Comparison of ENCODE assay signal across 10 cellular contexts in the genomic region with DNA sequence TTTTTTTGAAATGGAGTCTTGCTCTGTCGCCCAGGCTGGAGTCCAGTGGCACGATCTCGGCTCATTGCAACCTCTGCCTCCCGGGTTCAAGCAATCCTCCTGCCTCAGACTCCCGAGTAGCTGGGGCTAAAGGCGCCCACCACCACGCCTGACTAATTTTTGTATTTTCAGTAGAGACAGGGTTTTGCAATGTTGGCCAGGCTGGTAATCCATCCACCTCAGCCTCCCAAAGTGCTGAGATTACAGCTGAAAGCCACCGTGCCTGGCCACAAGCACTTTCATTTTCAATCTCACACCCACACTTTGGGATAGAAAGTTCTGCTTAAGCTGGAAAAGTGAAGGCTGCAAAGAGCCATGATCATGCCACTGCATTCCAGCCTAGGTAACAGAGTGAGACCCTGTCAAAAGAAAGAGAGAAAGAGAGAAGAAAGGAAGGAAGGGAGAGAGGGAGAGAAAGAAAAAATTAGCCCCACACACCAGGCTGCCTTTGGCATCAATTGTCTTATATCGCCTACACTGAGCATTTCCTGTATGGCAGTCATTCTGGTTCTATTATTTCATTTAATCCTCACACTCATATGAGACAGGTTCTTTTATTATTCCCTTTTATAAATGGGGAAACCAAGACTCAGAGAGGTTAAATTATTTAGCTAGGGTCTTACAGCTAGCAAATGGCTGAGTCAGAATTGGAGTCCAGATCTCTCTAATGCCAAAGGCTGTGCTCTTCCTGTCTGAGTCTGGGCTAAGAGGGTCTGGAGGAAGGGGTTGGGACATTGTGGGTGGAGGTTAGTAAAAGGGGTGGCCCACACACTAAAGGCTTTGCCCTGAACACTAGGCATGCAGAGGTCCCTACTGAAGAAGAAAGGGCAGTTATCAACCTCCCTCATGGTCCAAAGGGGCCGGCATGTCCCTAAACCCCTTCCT. TPM values are rescaled to one million over a fixed set of nuclear protein-coding genes. Genes with fewer than 3 reads are reported as not detected.
DNase-seq lines count a peak whose midpoint lies in the region; ATAC-seq and TF ChIP-seq lines count a peak whose summit lies in the region.
"Had no signal": no experiment of that assay in that cellular context is flagged by ENCODE, and none has a peak within 500 bp of the region (broad histone marks: within the 10 kb centered on the region; RNA-seq: fewer than 3 reads in every experiment).

No MANE protein-coding gene starts in this region.

- H3K27me3 ChIP-seq in foreskin keratinocyte: peaks cover 3% of the 10 kb centered on the region

- no peaks in the 10 kb centered on the region for H3K36me3 Mint-ChIP-seq in effector memory CD8-positive, alpha-beta T cell (ENCODE audit: insufficient read depth)
- peaks cover 0 to 1% of the 10 kb centered on the region in 2 donors for H3K36me3 Mint-ChIP-seq in stimulated activated naive B cell treated with anti-CD40 and anti-IgM and Interleukin-4, amounts not matched to agents 10 μg/mL and 1 μg/mL and 100 μg/mL, for 72 hours

- peak overlapping the region; percentile 82 for H3K4me3 Mint-ChIP-seq in effector memory CD8-positive, alpha-beta T cell
- no peak overlapping the region for H3K4me3 Mint-ChIP-seq in stimulated activated naive B cell treated with anti-CD40 and anti-IgM and Interleukin-4, amounts not matched to agents 10 μg/mL and 1 μg/mL and 100 μg/mL, for 72 hours

- peaks cover 17 to 29% of the 10 kb centered on the region in 2 donors for H3K27me3 Mint-ChIP-seq in effector memory CD8-positive, alpha-beta T cell
- H3K27me3 Mint-ChIP-seq in stimulated activated naive B cell treated with anti-CD40 and anti-IgM and Interleukin-4, amounts not matched to agents 10 μg/mL and 1 μg/mL and 100 μg/mL, for 72 hours: peaks cover 6 to 7% of the 10 kb centered on the region in 2 donors

- H3K4me1 Mint-ChIP-seq in effector memory CD8-positive, alpha-beta T cell (ENCODE audit: low read depth in 2 of 2): peaks cover 25 to 27% of the 10 kb centered on the region in 2 donors
- H3K4me1 Mint-ChIP-seq in stimulated activated naive B cell treated with anti-CD40 and anti-IgM and Interleukin-4, amounts not matched to agents 10 μg/mL and 1 μg/mL and 100 μg/mL, for 72 hours: peaks cover 5 to 7% of the 10 kb centered on the region in 2 donors

- no peak for TF ChIP-seq CTCF in foreskin keratinocyte (conservative IDR thresholded peaks at IDR 0.05)

- peak; percentile 11 for DNase-seq in activated naive CD4-positive, alpha-beta T cell treated with Interleukin-2 at 50 U/mL for 16 hours
- no peak for DNase-seq in activated naive CD4-positive, alpha-beta T cell (lab: John Stamatoyannopoulos, UW)
- peak in 1 of 3 experiments; percentile 3 for DNase-seq in effector memory CD8-positive, alpha-beta T cell
- no peak for DNase-seq in stimulated activated naive B cell treated with anti-CD40 and anti-IgM and Interleukin-4, amounts not matched to agents 10 μg/mL and 1 μg/mL and 100 μg/mL, for 72 hours
- DNase-seq in foreskin keratinocyte: no peak
- no peak for DNase-seq in NK-92 treated with Interleukin-12 subunit alpha and Interleukin-12 subunit beta, amount 100 ng/mL, for 24 hours (lab: John Stamatoyannopoulos, UW)
- no peak for DNase-seq in stimulated activated naive CD4-positive, alpha-beta T cell (lab: John Stamatoyannopoulos, UW)
- DNase-seq: NCI-H1436 had no signal

- ATAC-seq in HG03565 (IDR thresholded peaks at IDR 0.05; ENCODE audit: unreplicated experiment): peak; percentile 65
- ATAC-seq in effector memory CD8-positive, alpha-beta T cell (replicated peaks): peak; percentile 48
- peak; percentile 27 to 50 for ATAC-seq in stimulated activated naive B cell treated with anti-CD40 and anti-IgM and Interleukin-4, amounts not matched to agents 10 μg/mL and 1 μg/mL and 100 μg/mL, for 72 hours (replicated peaks)
- no peak for ATAC-seq in foreskin keratinocyte

- peaks cover 0 to 2% of the 10 kb centered on the region in 2 donors for H3K9me3 Mint-ChIP-seq in effector memory CD8-positive, alpha-beta T cell
- peaks cover 5 to 8% of the 10 kb centered on the region in 2 donors for H3K9me3 Mint-ChIP-seq in stimulated activated naive B cell treated with anti-CD40 and anti-IgM and Interleukin-4, amounts not matched to agents 10 μg/mL and 1 μg/mL and 100 μg/mL, for 72 hours

- H3K27ac ChIP-seq in foreskin keratinocyte: no peak overlapping the region
- H3K27ac ChIP-seq: C4-2B had no signal

- H3K27ac Mint-ChIP-seq in effector memory CD8-positive, alpha-beta T cell: peak overlapping the region; percentile 66 to 81
- no peak overlapping the region for H3K27ac Mint-ChIP-seq in stimulated activated naive B cell treated with anti-CD40 and anti-IgM and Interleukin-4, amounts not matched to agents 10 μg/mL and 1 μg/mL and 100 μg/mL, for 72 hours

- H3K4me1 ChIP-seq in foreskin keratinocyte: no peaks in the 10 kb centered on the region

RNA-seq across cellular contexts. Expression of a gene that starts 37.9 kb away (rescaled TPM):
- not detected in 2 replicates for total RNA-seq in foreskin keratinocyte
- polyA plus RNA-seq in foreskin keratinocyte: 0.07 TPM in 1 of 2 replicates, not detected in the other

Comparison
In these comparisons a context has a peak if more than half of its experiments do, and no peak if none do; other contexts are left out.
1. H3K4me3 Mint-ChIP-seq: peak in effector memory CD8-positive, alpha-beta T cell (2 of 2); none in stimulated activated naive B cell treated with anti-CD40 and anti-IgM and Interleukin-4, amounts not matched to agents 10 μg/mL and 1 μg/mL and 100 μg/mL, for 72 hours (0 of 2).